Comparison of ENCODE assay signal across 8 cellular contexts in the genomic region with DNA sequence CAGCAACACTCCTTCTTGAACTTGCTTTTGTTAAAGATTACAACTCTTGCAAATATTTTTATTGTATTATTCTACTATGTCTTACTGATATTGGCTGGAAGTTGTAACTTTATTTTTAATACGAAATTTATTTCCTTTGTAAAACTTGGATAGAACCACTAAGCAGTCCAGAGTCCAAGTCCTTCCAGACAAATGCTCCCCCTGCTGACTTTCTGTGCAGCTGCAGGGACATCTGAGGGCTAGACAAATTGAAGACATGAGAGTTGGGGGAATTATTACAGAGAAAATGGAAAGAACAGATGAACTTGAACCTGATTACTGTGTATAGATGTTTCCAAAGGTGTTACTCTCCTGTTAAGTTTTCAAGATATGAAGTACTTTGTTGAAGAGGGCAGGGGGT.
DNase-seq lines count a peak whose midpoint lies in the region; ATAC-seq and TF ChIP-seq lines count a peak whose summit lies in the region.

No MANE protein-coding gene starts in this region.

- in situ Hi-C loops in mammary epithelial cell (cut with MboI; ENCODE audit: low sequenced_read_pairs in 2 of 2) = no loop called here

- dilution Hi-C loops in mammary epithelial cell (cut with HindIII; ENCODE audit: low sequenced_read_pairs) = no loop called here

- H4K20me1 ChIP-seq in Karpas-422 (ENCODE audit: insufficient read depth, low read depth, low read length) = no peaks in the 10 kb centered on the region
- H4K20me1 ChIP-seq in mammary epithelial cell (ENCODE audit: insufficient read depth, low read length) = no peaks in the 10 kb centered on the region

- no peaks in the 10 kb centered on the region for H3K4me1 Mint-ChIP-seq in activated T-cell treated with anti-CD3 and anti-CD28 coated beads, Interleukin-2, amount 50 U/mL, for 24 hours (ENCODE audit: low read depth)

- no peaks in the 10 kb centered on the region for H3K36me3 Mint-ChIP-seq in activated T-cell treated with anti-CD3 and anti-CD28 coated beads, Interleukin-2, amount 50 U/mL, for 24 hours (ENCODE audit: low read depth)

- H3K27me3 ChIP-seq in Karpas-422 (ENCODE audit: low read length) (no peaks in the 10 kb centered on the region), mammary epithelial cell (ENCODE audit: insufficient read depth, low read length) (no peaks in the 10 kb centered on the region), H7 (ENCODE audit: control insufficient read depth, insufficient read depth, low read length) (no peaks in the 10 kb centered on the region)

- H3K4me2 ChIP-seq in Karpas-422 (ENCODE audit: low read depth, low read length, poor library complexity, severe bottlenecking) (no peak overlapping the region), mammary epithelial cell (ENCODE audit: insufficient read depth, low read depth, low read length) (no peak overlapping the region)

- no peak overlapping the region for H3K27ac ChIP-seq in Karpas-422 (ENCODE audit: low read length)
- H3K27ac ChIP-seq in mammary epithelial cell (ENCODE audit: insufficient read depth, low read depth, low read length) = no peak overlapping the region

- intact Hi-C loops in mammary epithelial cell (cut with micrococcal nuclease) = loop anchor here (2.0 kb wide), 1 partner anchor 248 kb away; no protein-coding TSS in a partner anchor

- no peaks in the 10 kb centered on the region for H3K9me3 ChIP-seq in Karpas-422 (ENCODE audit: low read length)
- no peaks in the 10 kb centered on the region for H3K9me3 ChIP-seq in mammary epithelial cell (replicated peaks; ENCODE audit: insufficient read depth, low read length)

- BruUV-seq in mammary epithelial cell (replicated peaks; lab: Mats Ljungman, UMichigan) = no TSS peak

- H3K9me2 ChIP-seq in Karpas-422 (replicated peaks; ENCODE audit: insufficient read depth, low read length) = no peaks in the 10 kb centered on the region

- no peak for ATAC-seq in HG03439 (IDR thresholded peaks at IDR 0.05; ENCODE audit: unreplicated experiment)

- no peak overlapping the region for H3K4me3 Mint-ChIP-seq in activated T-cell treated with anti-CD3 and anti-CD28 coated beads, Interleukin-2, amount 50 U/mL, for 24 hours

- H3K4me1 ChIP-seq in Karpas-422 (ENCODE audit: low read length) = no peaks in the 10 kb centered on the region
- peaks cover 7% of the 10 kb centered on the region for H3K4me1 ChIP-seq in mammary epithelial cell (ENCODE audit: insufficient read depth, low read length)

- H3K27me3 Mint-ChIP-seq in activated T-cell treated with anti-CD3 and anti-CD28 coated beads, Interleukin-2, amount 50 U/mL, for 24 hours = peaks cover 25% of the 10 kb centered on the region

- no peak overlapping the region for H3K27ac Mint-ChIP-seq in activated T-cell treated with anti-CD3 and anti-CD28 coated beads, Interleukin-2, amount 50 U/mL, for 24 hours

- H3K9me3 Mint-ChIP-seq in activated T-cell treated with anti-CD3 and anti-CD28 coated beads, Interleukin-2, amount 50 U/mL, for 24 hours = no peaks in the 10 kb centered on the region

- 0% methylated on average over 1 of the region's 1 CpG for WGBS in mammary epithelial cell (ENCODE audit: low coverage, missing lambda C conversion rate)

- H3K36me3 ChIP-seq in Karpas-422 (ENCODE audit: insufficient read depth, low read length) (no peaks in the 10 kb centered on the region), mammary epithelial cell (ENCODE audit: insufficient read depth, low read length) (no peaks in the 10 kb centered on the region), H7 (replicated peaks; ENCODE audit: control insufficient read depth, insufficient read depth, low read length) (no peaks in the 10 kb centered on the region)

- CTCF ChIA-PET in mammary epithelial cell (lab: Charles Lee; ENCODE audit: low non-redundant PET) = interaction anchor here (0.6 kb wide), 1 partner anchor 148 kb away, joined by 3 read pairs; no protein-coding TSS in a partner anchor

- DNase-seq in GM12864 (ENCODE audit: low read depth) (no peak), Karpas-422 (peak; percentile 51), mammary epithelial cell (peak; percentile 27), myocyte (ENCODE audit: low read depth) (peak; percentile 48), H7 (no peak), HPDE6-E6E7 (ENCODE audit: extremely low spot score) (no peak)
- DNase-seq in activated T-cell treated with anti-CD3 and anti-CD28 coated beads, Interleukin-2, amount 50 U/mL, for 24 hours = no peak

- H2AFZ ChIP-seq in Karpas-422 (ENCODE audit: low read length) = no peak overlapping the region
- no peak overlapping the region for H2AFZ ChIP-seq in mammary epithelial cell (ENCODE audit: low read depth, low read length)

- TF ChIP-seq CTCF in GM12864 (IDR thresholded peaks at IDR 0.05; ENCODE audit: low read depth, low read length, missing control alignments) (peak; percentile 54), mammary epithelial cell (conservative IDR thresholded peaks at IDR 0.05 in 1 of 2, IDR thresholded peaks at IDR 0.05 in 1 of 2; ENCODE audit: extremely low read depth in 1 of 2, insufficient read depth in 1 of 2, low read depth in 1 of 2, low read length in 2 of 2) (peak; percentile 57 to 75)

- H3K4me3 ChIP-seq in GM12864 (ENCODE audit: low read depth, low read length) = no peak overlapping the region
- no peak overlapping the region for H3K4me3 ChIP-seq in Karpas-422 (ENCODE audit: low read length)
- no peak overlapping the region for H3K4me3 ChIP-seq in mammary epithelial cell (replicated peaks in 1 of 3; ENCODE audit: insufficient read depth in 1 of 3, low read depth in 2 of 3, low read length in 3 of 3)
- no peak overlapping the region for H3K4me3 ChIP-seq in H7 (ENCODE audit: insufficient read depth, low read depth, low read length)

- H3K79me2 ChIP-seq in Karpas-422 (ENCODE audit: low read length) (no peaks in the 10 kb centered on the region), mammary epithelial cell (ENCODE audit: insufficient read depth, low read length) (no peaks in the 10 kb centered on the region)

- H3K9ac ChIP-seq in Karpas-422 (ENCODE audit: low read length) (no peak overlapping the region), mammary epithelial cell (ENCODE audit: insufficient read depth, low read length) (no peak overlapping the region)

Comparison
In these comparisons a context has a peak if more than half of its experiments do, and no peak if none do; other contexts are left out.
1. DNase-seq: peak in Karpas-422 (single experiment), mammary epithelial cell (single experiment) and myocyte (single experiment); none in GM12864 (single experiment), H7 (single experiment), activated T-cell treated with anti-CD3 and anti-CD28 coated beads, Interleukin-2, amount 50 U/mL, for 24 hours (single experiment) and HPDE6-E6E7 (single experiment).